8 cellular contexts compared by ENCODE assay signal in the genomic region with DNA sequence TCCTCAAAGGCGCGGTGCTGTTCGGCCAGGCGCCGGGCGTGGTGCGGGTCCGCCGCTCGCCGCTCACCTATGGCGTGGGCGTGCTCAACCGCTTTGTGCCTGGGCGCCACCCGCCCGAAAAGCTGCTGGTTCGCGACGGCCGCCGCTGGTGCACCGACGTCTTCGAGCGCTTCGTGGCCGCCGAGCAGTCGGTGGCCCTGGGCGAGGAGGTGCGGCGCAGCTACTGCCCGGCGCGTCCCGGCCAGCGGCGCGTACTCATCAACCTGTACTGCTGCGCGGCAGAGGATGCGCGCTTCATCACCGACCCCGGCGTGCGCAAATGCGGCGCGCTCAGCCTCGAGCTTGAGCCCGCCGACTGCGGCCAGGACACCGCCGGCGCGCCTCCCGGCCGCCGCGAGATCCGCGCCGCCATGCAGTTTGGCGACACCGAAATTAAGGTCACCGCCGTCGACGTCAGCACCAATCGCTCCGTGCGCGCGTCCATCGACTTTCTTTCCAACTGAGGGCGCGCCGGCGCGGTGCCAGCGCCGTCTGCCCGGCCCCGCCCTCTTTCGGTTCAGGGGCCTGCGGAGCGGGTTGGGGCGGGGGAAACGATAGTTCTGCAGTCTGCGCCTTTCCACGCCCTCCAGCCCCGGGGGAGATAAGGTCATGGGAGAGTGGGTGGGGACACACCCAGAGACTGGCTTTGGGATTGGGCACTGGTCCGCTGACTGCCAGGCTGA. TPM values are rescaled to one million over a fixed set of nuclear protein-coding genes. Genes with fewer than 3 reads are reported as not detected.
DNase-seq lines count a peak whose midpoint lies in the region; ATAC-seq and TF ChIP-seq lines count a peak whose summit lies in the region.

No MANE protein-coding gene starts in this region.

- no peak overlapping the region for H3K27ac Mint-ChIP-seq in nephron progenitor cell

- ATAC-seq in HG03108 (IDR thresholded peaks at IDR 0.05; ENCODE audit: unreplicated experiment), result no peak

- peak; percentile 46 to 54 for DNase-seq in activated CD4-positive, alpha-beta T cell treated with anti-CD3 and anti-CD28 coated beads, Interleukin-2, amount 50 U/mL, for 4 hours
- DNase-seq in epithelial cell of proximal tubule (ENCODE audit: low read depth), result no peak
- DNase-seq in nephron progenitor cell, result peak; percentile 57
- no peak for DNase-seq in tibial nerve (ENCODE audit: low spot score in 2 of 2)
- no peak for DNase-seq in SK-N-DZ (ENCODE audit: low spot score)
- DNase-seq in kidney glomerular epithelial cell (lab: John Stamatoyannopoulos, UW), result no peak

- H3K27me3 Mint-ChIP-seq in nephron progenitor cell (ENCODE audit: low read depth, poor library complexity), result peaks cover 48% of the 10 kb centered on the region

- peak overlapping the region; percentile 43 for H3K4me3 ChIP-seq in epithelial cell of proximal tubule (ENCODE audit: low read depth, low read length)
- H3K4me3 ChIP-seq in tibial nerve, result peak overlapping the region; percentile 8 to 50 (median 36)

- H3K4me3 Mint-ChIP-seq in nephron progenitor cell, result peak overlapping the region; percentile 40

- peaks cover 4% of the 10 kb centered on the region for H3K4me1 Mint-ChIP-seq in nephron progenitor cell

- peaks cover 0 to 8% of the 10 kb centered on the region in 2 donors for H3K27me3 ChIP-seq in tibial nerve

- TF ChIP-seq CTCF in epithelial cell of proximal tubule (conservative IDR thresholded peaks at IDR 0.05; ENCODE audit: low read depth, low read length) (no peak), nephron progenitor cell (IDR thresholded peaks at IDR 0.05) (no peak), tibial nerve (IDR thresholded peaks at IDR 0.05) (no peak)

- peak overlapping the region in 1 of 4 donors; percentile 15 for H3K27ac ChIP-seq in tibial nerve

- no peak for TF ChIP-seq POLR2A in tibial nerve (IDR thresholded peaks at IDR 0.05)

- peaks cover 14% of the 10 kb centered on the region for H3K36me3 Mint-ChIP-seq in nephron progenitor cell (ENCODE audit: low read depth)

- peaks cover 0 to 65% (median 14%) of the 10 kb centered on the region in 4 donors for H3K4me1 ChIP-seq in tibial nerve

- no peaks in the 10 kb centered on the region for H3K9me3 ChIP-seq in tibial nerve

- H3K36me3 ChIP-seq in tibial nerve, result peaks cover 0 to 56% (median 0%) of the 10 kb centered on the region in 3 donors

- TF ChIP-seq EP300 in Ishikawa (IDR thresholded peaks at IDR 0.05; ENCODE audit: borderline replicate concordance) (no peak), tibial nerve (IDR thresholded peaks at IDR 0.05) (no peak)

- no peak for TF ChIP-seq RAD21 in Ishikawa (IDR thresholded peaks at IDR 0.05; ENCODE audit: low read depth)

- WGBS in tibial nerve, 2 donors, result 52 to 62% methylated on average over 53 to 85 of the region's 96 CpGs

- H3K9me3 Mint-ChIP-seq in nephron progenitor cell, result no peaks in the 10 kb centered on the region

TF ChIP-seq in Ishikawa, 13 proteins besides CTCF, POLR2A, EP300 and RAD21:
- TF ChIP-seq USF1 (IDR thresholded peaks at IDR 0.05) (peak; percentile 2; the same call in 1 of the 2 replicates), FOXM1 (IDR thresholded peaks at IDR 0.05; ENCODE audit: borderline replicate concordance, low read depth) (no peak), NFIC (IDR thresholded peaks at IDR 0.05) (peak; percentile 70), EGR1 (IDR thresholded peaks at IDR 0.05) (peak; percentile 57; the same call in 1 of the 2 replicates), YY1 (IDR thresholded peaks at IDR 0.05; ENCODE audit: low read depth) (peak; percentile 55; the same call in 1 of the 2 replicates), CREB1 (IDR thresholded peaks at IDR 0.05; ENCODE audit: low read depth) (0 out of 2 replicates have a peak, but pooled peaks have one; percentile 14), CEBPB (IDR thresholded peaks at IDR 0.05) (no peak)
- TF ChIP-seq, protein P1, sequence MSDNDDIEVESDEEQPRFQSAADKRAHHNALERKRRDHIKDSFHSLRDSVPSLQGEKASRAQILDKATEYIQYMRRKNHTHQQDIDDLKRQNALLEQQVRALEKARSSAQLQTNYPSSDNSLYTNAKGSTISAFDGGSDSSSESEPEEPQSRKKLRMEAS (IDR thresholded peaks at IDR 0.05), result peak; percentile 91

RNA-seq across cellular contexts. Expression of gene ADISSP, which starts 15.7 kb away (rescaled TPM):
- total RNA-seq in epithelial cell of proximal tubule (62.0 and 64.6 TPM in 2 replicates), tibial nerve (10 to 100 TPM; 14.4 to 32.4 (median 22.2) TPM)
- polyA plus RNA-seq in SK-N-DZ (2014; cell fraction: cytosol; rRNA removed), result 110 and 116 TPM in 2 replicates
- 63.6 and 72.6 TPM in 2 replicates for polyA plus RNA-seq in SK-N-DZ (2014; cell fraction: nucleus; rRNA removed)

RNA-seq across cellular contexts. Expression of gene HSPA12B, which starts 19.3 kb away (rescaled TPM):
- total RNA-seq in epithelial cell of proximal tubule, result not detected in 2 replicates
- total RNA-seq in tibial nerve, result 10 to 100 TPM; 12.7 to 30.9 (median 18.7) TPM
- polyA plus RNA-seq in SK-N-DZ (2014; cell fraction: cytosol; rRNA removed), result 4.1 and 5.6 TPM in 2 replicates
- 13.5 and 16.3 TPM in 2 replicates for polyA plus RNA-seq in SK-N-DZ (2014; cell fraction: nucleus; rRNA removed)

RNA-seq across cellular contexts. Expression of gene SPEF1, which starts 29.4 kb away (rescaled TPM):
- total RNA-seq in epithelial cell of proximal tubule, result 0.92 TPM in 1 of 2 replicates, not detected in the other
- total RNA-seq in tibial nerve, result 1 to 10 TPM in 2 of 4 donors, not detected in 2; 1.1 to 1.8 TPM
- polyA plus RNA-seq in SK-N-DZ (2014; cell fraction: cytosol; rRNA removed), result 0.17 and 0.62 TPM in 2 replicates
- polyA plus RNA-seq in SK-N-DZ (2014; cell fraction: nucleus; rRNA removed), result 0.20 and 3.4 TPM in 2 replicates

RNA-seq across cellular contexts. Expression of gene CENPB, which starts 34.7 kb away (rescaled TPM):
- 82.3 and 99.8 TPM in 2 replicates for total RNA-seq in epithelial cell of proximal tubule
- total RNA-seq in tibial nerve, result 100 to 1,000 TPM in 2 of 4 donors, 10 to 100 TPM in 2; 72.8 to 109 (median 100) TPM
- 48.5 and 68.5 TPM in 2 replicates for polyA plus RNA-seq in SK-N-DZ (2014; cell fraction: cytosol; rRNA removed)
- 30.1 and 42.8 TPM in 2 replicates for polyA plus RNA-seq in SK-N-DZ (2014; cell fraction: nucleus; rRNA removed)

RNA-seq across cellular contexts. Expression of gene SIGLEC1, which starts 39.4 kb away (rescaled TPM):
- total RNA-seq in epithelial cell of proximal tubule (not detected in 2 replicates), tibial nerve (10 to 100 TPM in 3 of 4 donors, 1 to 10 TPM in 1; 5.2 to 33.9 (median 13.1) TPM)
- not detected in 2 replicates for polyA plus RNA-seq in SK-N-DZ (2014; cell fraction: cytosol; rRNA removed)
- polyA plus RNA-seq in SK-N-DZ (2014; cell fraction: nucleus; rRNA removed), result not detected in 2 replicates

Comparison
In these comparisons a context has a peak if more than half of its experiments do, and no peak if none do; other contexts are left out.
1. DNase-seq: peak in activated CD4-positive, alpha-beta T cell treated with anti-CD3 and anti-CD28 coated beads, Interleukin-2, amount 50 U/mL, for 4 hours (2 of 2) and nephron progenitor cell (single experiment); none in epithelial cell of proximal tubule (single experiment), tibial nerve (0 of 2), SK-N-DZ (single experiment) and kidney glomerular epithelial cell (single experiment).
2. RNA of gene HSPA12B, which starts 19.3 kb away (total RNA-seq): 12.7 to 30.9 TPM in tibial nerve; not detected in epithelial cell of proximal tubule; every median in the first group is over 10 times any median in the second.